In genomic region chr1:155226910-155227260, GRCh38 we compare ENCODE assay signal across 8 cellular contexts. TPM values are rescaled to one million over a fixed set of nuclear protein-coding genes. Genes with fewer than 3 reads are reported as not detected.
A peak's percentile ranks its signal among the peaks of the same experiment; 100 is the strongest.
DNase-seq lines count a peak whose midpoint lies in the region; ATAC-seq and TF ChIP-seq lines count a peak whose summit lies in the region.

No MANE protein-coding gene starts in this region.

- peak overlapping the region; percentile 91 for H3K4me2 ChIP-seq in skeletal muscle satellite cell (ENCODE audit: low read length)

- no peaks in the 10 kb centered on the region for H3K9me3 ChIP-seq in iPS-18c (ENCODE audit: control insufficient read depth, insufficient read depth, low read length)
- no peaks in the 10 kb centered on the region for H3K9me3 ChIP-seq in skeletal muscle satellite cell (replicated peaks; ENCODE audit: low read length)

- peaks cover 31% of the 10 kb centered on the region for H3K4me1 ChIP-seq in skeletal muscle satellite cell (ENCODE audit: control insufficient read depth, insufficient read depth, low read length)

- H3K36me3 ChIP-seq in skeletal muscle satellite cell (ENCODE audit: insufficient read depth, low read length), result no peaks in the 10 kb centered on the region

- H3K27me3 ChIP-seq in skeletal muscle satellite cell (ENCODE audit: control insufficient read depth, insufficient read depth, low read length), result no peaks in the 10 kb centered on the region

- H3K4me3 ChIP-seq in HFF-Myc (replicated peaks; ENCODE audit: low read depth, low read length) (peak overlapping the region; percentile 89), astrocyte of the spinal cord (ENCODE audit: low read depth, low read length) (peak overlapping the region; percentile 77), iPS-18c (ENCODE audit: insufficient read depth, low read depth, low read length) (peak overlapping the region; percentile 75), skeletal muscle satellite cell (ENCODE audit: low read length) (peak overlapping the region; percentile 74)

- H3K9ac ChIP-seq in skeletal muscle satellite cell (ENCODE audit: low read depth, low read length), result peak overlapping the region; percentile 95

- DNase-seq in COR-L47 (lab: John Stamatoyannopoulos, UW) (peak; percentile 54), HFF-Myc (ENCODE audit: extremely low read depth, low read depth) (no peak), OCI-M1 (lab: John Stamatoyannopoulos, UW) (peak; percentile 95), astrocyte of the spinal cord (ENCODE audit: low read depth, low spot score) (no peak)

- TF ChIP-seq CTCF in HFF-Myc (IDR thresholded peaks at IDR 0.05; ENCODE audit: low read depth, low read length, missing control alignments), result no peak
- no peak for TF ChIP-seq CTCF in astrocyte of the spinal cord (IDR thresholded peaks at IDR 0.05; ENCODE audit: low read depth, low read length)

- ATAC-seq in HG03175 (IDR thresholded peaks at IDR 0.05; ENCODE audit: unreplicated experiment) (no peak), HG02981 (IDR thresholded peaks at IDR 0.05; ENCODE audit: unreplicated experiment) (no peak)

- in situ Hi-C loops in astrocyte of the spinal cord (cut with HindIII; ENCODE audit: low sequenced_read_pairs), result no loop called here

RNA-seq across cellular contexts. Expression of gene MTX1, which starts 18.4 kb away (rescaled TPM):
- total RNA-seq in skeletal muscle satellite cell (2012; rRNA removed), result 52.4 and 56.3 TPM in 2 replicates

RNA-seq across cellular contexts. Expression of gene THBS3, which starts 19.2 kb away (rescaled TPM):
- total RNA-seq in skeletal muscle satellite cell (2012; rRNA removed), result 8.3 and 11.2 TPM in 2 replicates

RNA-seq across cellular contexts. Expression of gene ENTREP3, which starts 28.4 kb away (rescaled TPM):
- total RNA-seq in skeletal muscle satellite cell (2012; rRNA removed), result 7.4 and 8.3 TPM in 2 replicates

RNA-seq across cellular contexts. Expression of gene SCAMP3, which starts 35.3 kb away (rescaled TPM):
- 29.9 and 45.0 TPM in 2 replicates for total RNA-seq in skeletal muscle satellite cell (2012; rRNA removed)

RNA-seq across cellular contexts. Expression of gene CLK2, which starts 46.4 kb away (rescaled TPM):
- 17.7 and 23.4 TPM in 2 replicates for total RNA-seq in skeletal muscle satellite cell (2012; rRNA removed)

Comparison
In these comparisons a context has a peak if more than half of its experiments do, and no peak if none do; other contexts are left out.
1. DNase-seq: peak in COR-L47 (single experiment) and OCI-M1 (single experiment); none in HFF-Myc (single experiment) and astrocyte of the spinal cord (single experiment).
2. Peak in every context shown above with its lines, with median percentiles within 50 percentile points of each other: H3K4me3 ChIP-seq.